In genomic region chr5:14914193-14914592, GRCh38 we compare ENCODE assay signal across 27 cellular contexts.
"Had no signal": no experiment of that assay in that cellular context is flagged by ENCODE, and none has a peak within 500 bp of the region (broad histone marks: within the 10 kb centered on the region; RNA-seq: fewer than 3 reads in every experiment).

No MANE protein-coding gene starts in this region.

- ATAC-seq: esophagus mucosa; left colon; naive thymus-derived CD8-positive, alpha-beta T cell; psoas muscle; stimulated activated naive B cell treated with anti-CD40 and anti-IgM and Interleukin-4, amounts not matched to agents 10 μg/mL and 1 μg/mL and 100 μg/mL, for 72 hours had no signal

- H3K4me3 Mint-ChIP-seq: activated CD4-positive, alpha-beta memory T cell treated with anti-CD3 and anti-CD28 coated beads, Interleukin-2, amount 10 ng/mL, durations not matched to agents 7 days and 5 days; activated CD4-positive, alpha-beta T cell treated with anti-CD3 and anti-CD28 coated beads, Interleukin-2, amount 10 ng/mL, durations not matched to agents 7 days and 5 days; activated T-cell treated with anti-CD3 and anti-CD28 coated beads, Interleukin-2, amount 50 U/mL, for 72 hours; brain; naive thymus-derived CD8-positive, alpha-beta T cell; neural crest cell; stimulated activated naive B cell treated with anti-CD40 and anti-IgM and Interleukin-4, amounts not matched to agents 10 μg/mL and 1 μg/mL and 100 μg/mL, for 72 hours had no signal

- FAIRE-seq: endothelial cell of umbilical vein, keratinocyte had no signal

- DNase-seq: activated CD4-positive, alpha-beta memory T cell treated with anti-CD3 and anti-CD28 coated beads, Interleukin-2, amount 10 ng/mL, durations not matched to agents 7 days and 5 days; activated CD4-positive, alpha-beta T cell treated with anti-CD3 and anti-CD28 coated beads for 1 hour; activated CD4-positive, alpha-beta T cell treated with anti-CD3 and anti-CD28 coated beads, Interleukin-2, amount 10 ng/mL, durations not matched to agents 7 days and 5 days; activated naive CD4-positive, alpha-beta T cell; activated T-cell treated with anti-CD3 and anti-CD28 coated beads for 4 hours; activated T-cell treated with anti-CD3 and anti-CD28 coated beads, Interleukin-2, amount 50 U/mL, for 72 hours; adrenal gland; aorta; cortex of kidney; head of caudate nucleus; hippocampal formation; left colon; naive thymus-derived CD8-positive, alpha-beta T cell; nucleus accumbens; psoas muscle; sigmoid colon; stimulated activated CD4-positive, alpha-beta T cell treated with anti-CD3 and anti-CD28 coated beads, Interleukin-15, amount 100 ng/mL, for 24 hours; stimulated activated CD4-positive, alpha-beta T cell treated with anti-CD3 and anti-CD28 coated beads, Interleukin-2, amount 100 ng/mL, for 24 hours; stimulated activated naive B cell treated with anti-CD40 and anti-IgM and Interleukin-4, amounts not matched to agents 10 μg/mL and 1 μg/mL and 100 μg/mL, for 72 hours; stomach; T-helper 2 cell; tibial artery had no signal

- H3K27me3 Mint-ChIP-seq: activated CD4-positive, alpha-beta memory T cell treated with anti-CD3 and anti-CD28 coated beads, Interleukin-2, amount 10 ng/mL, durations not matched to agents 7 days and 5 days had no signal

- H3K36me3 Mint-ChIP-seq: brain; naive thymus-derived CD8-positive, alpha-beta T cell; stimulated activated naive B cell treated with anti-CD40 and anti-IgM and Interleukin-4, amounts not matched to agents 10 μg/mL and 1 μg/mL and 100 μg/mL, for 72 hours had no signal

- H3K27ac Mint-ChIP-seq: activated CD4-positive, alpha-beta memory T cell treated with anti-CD3 and anti-CD28 coated beads, Interleukin-2, amount 10 ng/mL, durations not matched to agents 7 days and 5 days; activated CD4-positive, alpha-beta T cell treated with anti-CD3 and anti-CD28 coated beads, Interleukin-2, amount 10 ng/mL, durations not matched to agents 7 days and 5 days; brain; stimulated activated naive B cell treated with anti-CD40 and anti-IgM and Interleukin-4, amounts not matched to agents 10 μg/mL and 1 μg/mL and 100 μg/mL, for 72 hours had no signal

- H3K9me3 Mint-ChIP-seq: naive thymus-derived CD8-positive, alpha-beta T cell had no signal

- H3K4me1 Mint-ChIP-seq: activated CD4-positive, alpha-beta T cell treated with anti-CD3 and anti-CD28 coated beads, Interleukin-2, amount 10 ng/mL, durations not matched to agents 7 days and 5 days; brain; neural crest cell; stimulated activated naive B cell treated with anti-CD40 and anti-IgM and Interleukin-4, amounts not matched to agents 10 μg/mL and 1 μg/mL and 100 μg/mL, for 72 hours had no signal
